ENCODE assay signal across 35 cellular contexts in genomic region chr17:60896996-60897395, GRCh38.
"Had no signal": no experiment of that assay in that cellular context is flagged by ENCODE, and none has a peak within 500 bp of the region (broad histone marks: within the 10 kb centered on the region; RNA-seq: fewer than 3 reads in every experiment).

No MANE protein-coding gene starts in this region.

- H3K27me3 ChIP-seq: MG63 had no signal

- DNase-seq: Kasumi-1, MG63, MM.1S, MV-4-11, NCI-H1048, NCI-H1092, NCI-H1092 treated with DMSO at 0.1 percent for 48 hours, NCI-H1105, NCI-H1105 treated with DMSO at 0.1 percent for 48 hours, NCI-H1417, NCI-H1417 treated with DMSO at 0.1 percent for 48 hours, NCI-H1436, NCI-H1436 treated with DMSO at 0.1 percent for 48 hours, NCI-H146, NCI-H1694, NCI-H1694 treated with DMSO at 0.1 percent for 48 hours, NCI-H187, NCI-H187 treated with DMSO at 0.1 percent for 48 hours, NCI-H1930, NCI-H2029, NCI-H2029 treated with DMSO at 0.1 percent for 48 hours, NCI-H2081, NCI-H2081 treated with DMSO at 0.1 percent for 48 hours, NCI-H2107, NCI-H2171, NCI-H2171 treated with DMSO at 0.1 percent for 48 hours, NCI-H2227 treated with DMSO at 0.1 percent for 48 hours, NCI-H226, NCI-H345, NCI-H446, NCI-H446 treated with DMSO at 0.1 percent for 48 hours, NCI-H510A, NCI-H510A treated with DMSO at 0.1 percent for 48 hours, NCI-H524, NCI-H524 treated with DMSO at 0.1 percent for 48 hours had no signal

- H3K36me3 ChIP-seq: MG63 had no signal

- H3K4me3 ChIP-seq: MG63 had no signal
